25 cellular contexts compared by ENCODE assay signal in the genomic region with DNA sequence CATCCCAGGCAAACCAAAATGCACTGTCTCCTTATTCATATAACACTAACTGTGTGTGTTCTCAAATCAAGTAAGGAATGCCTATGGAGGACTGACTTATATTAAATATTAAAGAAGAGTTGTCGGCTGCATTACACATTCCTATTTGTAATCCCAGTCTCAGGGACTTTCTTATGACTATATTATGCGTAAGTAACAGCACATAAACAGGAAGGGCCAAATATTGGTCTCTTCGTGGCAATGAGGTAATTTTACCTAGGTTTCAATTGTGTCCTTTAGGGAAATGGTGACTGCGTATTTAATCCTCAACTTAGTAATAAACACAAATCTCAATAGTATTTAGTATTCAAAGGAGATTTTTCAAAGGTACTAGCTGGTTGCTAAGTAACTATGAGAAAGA.
"Had no signal": no experiment of that assay in that cellular context is flagged by ENCODE, and none has a peak within 500 bp of the region (broad histone marks: within the 10 kb centered on the region; RNA-seq: fewer than 3 reads in every experiment).

No MANE protein-coding gene starts in this region.

- ATAC-seq: activated CD4-positive, CD25-positive, alpha-beta regulatory T cell treated with anti-CD3 and anti-CD28 coated beads, Interleukin-2, amount 50 U/mL, for 24 hours; body of pancreas; gastrocnemius medialis; left cardiac atrium; left ventricle myocardium superior; right lobe of liver; stimulated activated naive CD8-positive, alpha-beta T cell treated with anti-CD3 and anti-CD28 coated beads, Interleukin-15, Interleukin-2, amounts not matched to agents 100 U/mL and 50 U/mL, for 24 hours had no signal

- H3K36me3 ChIP-seq: cardiac muscle cell, esophagus squamous epithelium, gastrocnemius medialis, ovary, right lobe of liver, uterus, WERI-Rb-1 had no signal

- H3K9me3 ChIP-seq: body of pancreas, esophagus squamous epithelium, gastrocnemius medialis, ovary, right lobe of liver, uterus had no signal

- H3K4me3 ChIP-seq: body of pancreas, cardiac muscle cell, esophagus squamous epithelium, gastrocnemius medialis, ovary, right lobe of liver, uterus had no signal

- DNase-seq: activated CD4-positive, alpha-beta memory T cell treated with anti-CD3 and anti-CD28 coated beads, Interleukin-2, amount 10 ng/mL, durations not matched to agents 7 days and 5 days; activated CD4-positive, alpha-beta T cell treated with anti-CD3 and anti-CD28 coated beads for 48 hours; activated CD8-positive, alpha-beta memory T cell treated with anti-CD3 and anti-CD28 coated beads, Interleukin-2, amount 50 U/mL, for 48 hours; activated gamma-delta T cell; activated naive CD4-positive, alpha-beta T cell treated with anti-CD3 and anti-CD28 coated beads, Interleukin-2, amount 50 U/mL, for 16 hours; activated T-cell treated with anti-CD3 and anti-CD28 coated beads, Interleukin-2, amount 50 U/mL, for 24 hours; amygdala; body of pancreas; cortex of kidney; endodermal cell; esophagus squamous epithelium; gastrocnemius medialis; glutamatergic neuron; left cardiac atrium; left ventricle myocardium superior; ovary; right lobe of liver; stimulated activated CD4-positive, alpha-beta T cell treated with anti-CD3 and anti-CD28 coated beads, Interleukin-12 subunit alpha, Interleukin-12 subunit beta, amount 100 ng/mL, for 4 hours; stimulated activated CD4-positive, alpha-beta T cell treated with anti-CD3 and anti-CD28 coated beads, Interleukin-4, amount 100 ng/mL, for 1 hour; stimulated activated naive CD8-positive, alpha-beta T cell treated with anti-CD3 and anti-CD28 coated beads, Interleukin-15, Interleukin-2, amounts not matched to agents 100 U/mL and 50 U/mL, for 24 hours; T-helper 1 cell; uterus; WERI-Rb-1 had no signal

- H3K27me3 ChIP-seq: body of pancreas, cardiac muscle cell, esophagus squamous epithelium, gastrocnemius medialis, ovary, right lobe of liver, uterus had no signal

- H3K4me1 ChIP-seq: body of pancreas, esophagus squamous epithelium, gastrocnemius medialis, uterus had no signal
